17 cellular contexts compared by ENCODE assay signal in the genomic region with DNA sequence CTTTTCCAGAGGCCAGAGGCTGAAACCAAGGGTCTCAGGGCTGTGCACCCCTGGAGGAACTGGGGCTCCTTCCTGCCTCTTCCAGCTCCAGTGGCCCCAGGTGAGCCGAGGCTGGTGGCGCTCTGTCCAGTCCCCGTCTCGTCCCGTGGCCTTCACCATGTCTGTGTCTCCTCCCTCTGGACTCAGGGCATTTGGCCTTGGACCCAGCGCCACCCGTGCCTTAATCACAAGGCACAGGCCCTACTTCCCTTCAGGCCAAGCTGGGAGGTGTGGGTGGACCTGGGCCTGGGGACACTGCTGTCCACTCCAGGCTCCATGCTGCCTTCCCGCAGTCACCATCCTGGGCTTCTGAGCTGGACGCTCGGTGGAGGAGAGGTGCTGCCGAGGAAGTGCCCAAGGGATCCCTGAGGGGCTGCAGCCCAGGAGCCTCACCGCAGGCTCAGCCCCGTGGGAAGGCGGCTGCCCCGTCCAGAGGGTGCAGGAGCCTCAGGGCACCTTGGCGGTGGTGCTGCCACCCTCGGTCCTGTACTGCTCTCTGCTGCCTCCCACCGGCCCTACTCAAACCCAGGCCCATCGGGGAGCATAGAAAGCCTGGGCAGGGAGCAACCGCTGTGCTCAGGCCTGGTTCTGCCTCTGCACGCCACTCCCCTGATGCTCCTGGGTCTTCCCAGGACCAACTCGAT. TPM values are rescaled to one million over a fixed set of nuclear protein-coding genes. Genes with fewer than 3 reads are reported as not detected.
DNase-seq lines count a peak whose midpoint lies in the region; ATAC-seq and TF ChIP-seq lines count a peak whose summit lies in the region.
"Had no signal": no experiment of that assay in that cellular context is flagged by ENCODE, and none has a peak within 500 bp of the region (broad histone marks: within the 10 kb centered on the region; RNA-seq: fewer than 3 reads in every experiment).

No MANE protein-coding gene starts in this region.

- H3K36me3 Mint-ChIP-seq in H9 (ENCODE audit: insufficient read depth in 1 of 3, low read depth in 3 of 3) = peaks cover 1 to 8% (median 6%) of the 10 kb centered on the region in 3 experiments; a peak in 3 of 7 replicates
- peaks cover 10% of the 10 kb centered on the region for H3K36me3 Mint-ChIP-seq in endodermal cell (ENCODE audit: low read depth)

- no peaks in the 10 kb centered on the region for H3K79me2 ChIP-seq in H9 (ENCODE audit: insufficient read depth, low read length)

- H4K91ac ChIP-seq in H9 (ENCODE audit: insufficient read length, low read depth, low read length) = no peak overlapping the region

- H3K18ac ChIP-seq in H9 (ENCODE audit: insufficient read length, low read depth, low read length) = no peak overlapping the region

- H3K4ac ChIP-seq in H9 (ENCODE audit: low read depth, low read length) = no peak overlapping the region

- no peaks in the 10 kb centered on the region for H3K27me3 Mint-ChIP-seq in H9 (ENCODE audit: low read depth)
- no peaks in the 10 kb centered on the region for H3K27me3 Mint-ChIP-seq in endodermal cell (ENCODE audit: insufficient read depth)
- H3K27me3 Mint-ChIP-seq: CD4-positive, alpha-beta T cell had no signal

- no peak overlapping the region for H4K5ac ChIP-seq in H9 (ENCODE audit: insufficient read length, low read depth, low read length)

- H3K14ac ChIP-seq in H9 (ENCODE audit: insufficient read depth, low read length) = no peak overlapping the region

- H3K4me1 Mint-ChIP-seq in H9 = no peaks in the 10 kb centered on the region
- H3K4me1 Mint-ChIP-seq in endodermal cell = no peaks in the 10 kb centered on the region

- no peaks in the 10 kb centered on the region; the same call in 1 of the 2 replicates for H3K9me3 ChIP-seq in AG04450 (ENCODE audit: control insufficient read depth, insufficient read depth, low read length)
- no peaks in the 10 kb centered on the region for H3K9me3 ChIP-seq in H9 (ENCODE audit: control insufficient read depth, low read depth, low read length)
- H3K9me3 ChIP-seq in endodermal cell (ENCODE audit: control insufficient read depth, low read length) = no peaks in the 10 kb centered on the region

- H2BK5ac ChIP-seq in H9 (ENCODE audit: insufficient read length, low read length) = no peak overlapping the region

- no peaks in the 10 kb centered on the region for H3K27me3 ChIP-seq in AG04450 (ENCODE audit: control insufficient read depth, insufficient read depth, low read length)
- no peaks in the 10 kb centered on the region for H3K27me3 ChIP-seq in H9 (ENCODE audit: insufficient read depth, low read length)
- no peaks in the 10 kb centered on the region for H3K27me3 ChIP-seq in endodermal cell (ENCODE audit: control insufficient read depth, insufficient read depth, low read length, poor library complexity, severe bottlenecking)

- H3K9me3 Mint-ChIP-seq in H9 (no peaks in the 10 kb centered on the region), endodermal cell (no peaks in the 10 kb centered on the region)
- H3K9me3 Mint-ChIP-seq: CD4-positive, alpha-beta T cell had no signal

- no peak overlapping the region for H2BK120ac ChIP-seq in H9 (ENCODE audit: low read depth, low read length, poor library complexity, severe bottlenecking)

- H2BK20ac ChIP-seq in H9 (ENCODE audit: low read depth, low read length, poor library complexity, severe bottlenecking) = no peak overlapping the region

- H3K27ac Mint-ChIP-seq in H9 = no peak overlapping the region
- no peak overlapping the region for H3K27ac Mint-ChIP-seq in endodermal cell
- H3K27ac Mint-ChIP-seq: CD4-positive, alpha-beta T cell had no signal

- ATAC-seq in HG03342 (IDR thresholded peaks at IDR 0.05; ENCODE audit: unreplicated experiment) = no peak

- H3K9ac ChIP-seq in H9 (ENCODE audit: extremely low read depth, insufficient read length, low read length) (no peak overlapping the region), endodermal cell (ENCODE audit: extremely low read depth, low read length, poor library complexity, severe bottlenecking) (no peak overlapping the region)

- POLR2A ChIA-PET in AG04450 (lab: Yijun Ruan, JAX) (no interaction called here), RWPE1 (lab: Yijun Ruan, JAX; ENCODE audit: low non-redundant PET) (no interaction called here)

- no peaks in the 10 kb centered on the region for H3K79me1 ChIP-seq in H9 (ENCODE audit: insufficient read depth, low read depth, low read length, poor library complexity, severe bottlenecking)

- no peaks in the 10 kb centered on the region for H4K20me1 ChIP-seq in H9 (ENCODE audit: control insufficient read depth, insufficient read depth, insufficient read length)

- no peak overlapping the region for H3K4me3 Mint-ChIP-seq in H9
- no peak overlapping the region for H3K4me3 Mint-ChIP-seq in endodermal cell
- H3K4me3 Mint-ChIP-seq: CD4-positive, alpha-beta T cell had no signal

- no peak overlapping the region for H3K23ac ChIP-seq in H9 (ENCODE audit: insufficient read length, low read depth, low read length)

- H2BK12ac ChIP-seq in H9 (ENCODE audit: insufficient read length, low read depth, low read length) = no peak overlapping the region

- H3K4me1 ChIP-seq in H9 (ENCODE audit: insufficient read depth, low read length) (no peaks in the 10 kb centered on the region), endodermal cell (ENCODE audit: control insufficient read depth, insufficient read depth, low read length) (no peaks in the 10 kb centered on the region)

- H3K27ac ChIP-seq in AG04450 (ENCODE audit: low read depth, low read length) = no peak overlapping the region
- H3K27ac ChIP-seq in H9 (ENCODE audit: insufficient read length, low read depth, low read length) = no peak overlapping the region
- 0 out of 2 replicates have a peak overlapping the region, but pooled peaks have one; percentile 8 for H3K27ac ChIP-seq in RWPE1
- no peak overlapping the region for H3K27ac ChIP-seq in endodermal cell (ENCODE audit: low read depth, low read length)

- no peak overlapping the region for H3K4me2 ChIP-seq in H9 (ENCODE audit: insufficient read depth, insufficient read length, low read length)

- H2AFZ ChIP-seq in H9 (ENCODE audit: low read length) = no peak overlapping the region

- no peak for DNase-seq in AG04450 (ENCODE audit: low read depth, low spot score)
- DNase-seq in H9 = no peak
- no peak for DNase-seq in RWPE1 (ENCODE audit: low spot score)
- DNase-seq in endodermal cell = no peak
- no peak for DNase-seq in stimulated activated naive CD4-positive, alpha-beta T cell treated with Interleukin-2 at 50 U/mL for 16 hours (lab: John Stamatoyannopoulos, UW)
- DNase-seq in NCI-H446 treated with DMSO at 0.1 percent for 48 hours (lab: John Stamatoyannopoulos, UW) = no peak
- DNase-seq: ACHN; Calu3; CD4-positive, alpha-beta T cell; DMS53; HCEC 1CT; KBM-7; NCI-H187; NCI-H2171; NCI-H446; SIG-M5 had no signal

- no peak overlapping the region for H2AK5ac ChIP-seq in H9 (ENCODE audit: insufficient read length, low read length)

- no peak overlapping the region for H3K4me3 ChIP-seq in AG04450 (ENCODE audit: low read depth, low read length)
- H3K4me3 ChIP-seq in endodermal cell (ENCODE audit: low read length) = no peak overlapping the region

- no peaks in the 10 kb centered on the region for H3K36me3 ChIP-seq in endodermal cell (ENCODE audit: control insufficient read depth, insufficient read depth, low read length)

- no peak overlapping the region for H4K8ac ChIP-seq in H9 (replicated peaks; ENCODE audit: insufficient read length, low read depth, low read length)

- CTCF ChIA-PET in AG04450 (lab: Charles Lee) = no interaction called here
- CTCF ChIA-PET in RWPE1 (lab: Yijun Ruan, JAX) = interaction anchor here (0.6 kb wide), 2 partner anchors 37 to 122 kb away, joined by 3 read pairs; no protein-coding TSS in a partner anchor

- H3T11ph ChIP-seq in H9 (ENCODE audit: low read length) = no peak overlapping the region

- no peak overlapping the region for H2BK15ac ChIP-seq in H9 (ENCODE audit: low read depth, low read length)

- no peaks in the 10 kb centered on the region for H3K23me2 ChIP-seq in H9 (ENCODE audit: insufficient read length, low read depth, low read length, poor library complexity, severe bottlenecking)

- no peak overlapping the region for H3K56ac ChIP-seq in H9 (ENCODE audit: insufficient read length, low read depth, low read length)

- TF ChIP-seq CTCF in AG04450 (IDR thresholded peaks at IDR 0.05; ENCODE audit: low read depth, low read length) = 0 out of 2 replicates have a peak, but pooled peaks have one; percentile 4
- peak; percentile 31; the same call in 2 of the 3 replicates for TF ChIP-seq CTCF in H9 (conservative IDR thresholded peaks at IDR 0.05)
- TF ChIP-seq CTCF in RWPE1 (conservative IDR thresholded peaks at IDR 0.05; ENCODE audit: low read depth) = no peak
- TF ChIP-seq CTCF in endodermal cell (conservative IDR thresholded peaks at IDR 0.05) = peak; percentile 34

- no CpG with 5 or more reads among the region's 22 CpGs for WGBS in H9 (ENCODE audit: extremely low coverage, insufficient read length, low lambda C conversion rate)
- WGBS in endodermal cell (ENCODE audit: insufficient coverage in 1 of 2, insufficient read length in 1 of 2), 2 experiments = 88 to 94% methylated on average over 18 to 22 of the region's 22 CpGs

RNA-seq across cellular contexts. Expression of a gene that starts 9.6 kb away (rescaled TPM):
- 66.8 and 107 TPM in 2 replicates for polyA plus RNA-seq in AG04450 (2011; rRNA removed)
- 23.2 and 28.7 TPM in 2 replicates for polyA minus RNA-seq in AG04450 (2011; rRNA and poly(A)+ RNA removed)
- total RNA-seq in H9 (2021) (246 and 254 TPM in 2 replicates), endodermal cell (100 to 1,000 TPM; 200 to 230 TPM)
- polyA plus RNA-seq in endodermal cell (2013, experiment 1 of 2) = 93.5 TPM
- 91.5 TPM for polyA plus RNA-seq in endodermal cell (2013, experiment 2 of 2)

RNA-seq across cellular contexts. Expression of a gene that starts 17.7 kb away (rescaled TPM):
- polyA plus RNA-seq in AG04450 (2011; rRNA removed) = 1.2 and 2.4 TPM in 2 replicates
- 2.0 TPM in 2 replicates for polyA minus RNA-seq in AG04450 (2011; rRNA and poly(A)+ RNA removed)
- total RNA-seq in H9 (2021) (74.1 and 79.7 TPM in 2 replicates), endodermal cell (10 to 100 TPM; 57.1 to 63.0 TPM)
- polyA plus RNA-seq in endodermal cell (2013, experiment 1 of 2) = 41.5 TPM
- polyA plus RNA-seq in endodermal cell (2013, experiment 2 of 2) = 34.7 TPM

RNA-seq across cellular contexts. Expression of a gene that starts 35.4 kb away (rescaled TPM):
- polyA plus RNA-seq in AG04450 (2011; rRNA removed) = 11.6 and 18.5 TPM in 2 replicates
- 6.4 and 7.4 TPM in 2 replicates for polyA minus RNA-seq in AG04450 (2011; rRNA and poly(A)+ RNA removed)
- total RNA-seq in H9 (2021) = 20.0 and 20.3 TPM in 2 replicates
- 10 to 100 TPM; 32.2 to 39.6 TPM for total RNA-seq in endodermal cell
- 14.9 TPM for polyA plus RNA-seq in endodermal cell (2013, experiment 1 of 2)
- 11.2 TPM for polyA plus RNA-seq in endodermal cell (2013, experiment 2 of 2)

RNA-seq across cellular contexts. Expression of a gene that starts 35.6 kb away (rescaled TPM):
- polyA plus RNA-seq in AG04450 (2011; rRNA removed) = 72.8 and 101 TPM in 2 replicates
- polyA minus RNA-seq in AG04450 (2011; rRNA and poly(A)+ RNA removed) = 49.5 and 69.6 TPM in 2 replicates
- total RNA-seq in H9 (2021) (90.3 and 102 TPM in 2 replicates), endodermal cell (100 to 1,000 TPM; 110 TPM)
- 93.1 TPM for polyA plus RNA-seq in endodermal cell (2013, experiment 1 of 2)
- 81.8 TPM for polyA plus RNA-seq in endodermal cell (2013, experiment 2 of 2)

RNA-seq across cellular contexts. Expression of a gene that starts 36.3 kb away (rescaled TPM):
- 47.0 and 72.7 TPM in 2 replicates for polyA plus RNA-seq in AG04450 (2011; rRNA removed)
- polyA minus RNA-seq in AG04450 (2011; rRNA and poly(A)+ RNA removed) = 62.8 and 92.2 TPM in 2 replicates
- total RNA-seq in H9 (2021) = 67.8 and 71.1 TPM in 2 replicates
- 10 to 100 TPM; 84.1 to 97.0 TPM for total RNA-seq in endodermal cell
- polyA plus RNA-seq in endodermal cell (2013, experiment 1 of 2) = 26.7 TPM
- polyA plus RNA-seq in endodermal cell (2013, experiment 2 of 2) = 28.6 TPM
